ENCODE assay signal across 19 cellular contexts in the genomic region with DNA sequence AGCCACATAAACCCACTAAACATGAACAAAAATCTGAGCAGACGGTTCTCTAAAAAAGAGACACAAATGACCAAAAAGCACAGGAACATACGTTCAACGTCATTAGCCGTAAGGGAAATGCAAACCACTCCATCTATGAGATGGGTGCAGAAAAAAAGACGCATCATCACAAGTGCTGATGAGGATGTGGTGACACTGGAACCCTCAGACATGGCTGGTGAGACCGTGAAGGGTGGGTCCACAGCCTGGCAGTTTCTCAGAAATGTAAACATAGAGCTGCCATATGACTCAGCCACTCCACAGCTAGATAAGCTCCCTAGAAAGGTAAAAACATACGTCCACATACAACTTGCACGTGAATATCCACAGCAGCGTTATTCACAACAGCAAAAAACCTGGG. TPM values are rescaled to one million over a fixed set of nuclear protein-coding genes. Genes with fewer than 3 reads are reported as not detected.
A peak's percentile ranks its signal among the peaks of the same experiment; 100 is the strongest.
DNase-seq lines count a peak whose midpoint lies in the region; ATAC-seq, FAIRE-seq and TF ChIP-seq lines count a peak whose summit lies in the region.
"Had no signal": no experiment of that assay in that cellular context is flagged by ENCODE, and none has a peak within 500 bp of the region (broad histone marks: within the 10 kb centered on the region; RNA-seq: fewer than 3 reads in every experiment).

No MANE protein-coding gene starts in this region.

- POLR2A ChIA-PET in HepG2 (lab: Yijun Ruan, JAX): no interaction called here

- no peaks in the 10 kb centered on the region for H3K27me3 ChIP-seq in HepG2 (ENCODE audit: control insufficient read depth in 1 of 2, insufficient read depth in 2 of 2, low read length in 2 of 2)
- H3K27me3 ChIP-seq in right lobe of liver: no peaks in the 10 kb centered on the region
- H3K27me3 ChIP-seq in right atrium auricular region: no peaks in the 10 kb centered on the region

- 98% methylated on average over 9 of the region's 9 CpGs for WGBS in HepG2 (ENCODE audit: low lambda C conversion rate)
- 95% methylated on average over 9 of the region's 9 CpGs for WGBS in right lobe of liver (ENCODE audit: insufficient coverage, low coverage, low lambda C conversion rate, missing lambda C conversion rate)

- BruUV-seq in HepG2 (replicated peaks; lab: Mats Ljungman, UMichigan): no TSS peak

- CTCF ChIA-PET in HepG2 (lab: Yijun Ruan, JAX; ENCODE audit: low intra/inter-chr PET ratio, low total read pairs): no interaction called here

- H3K9me3 ChIP-seq in HepG2 (ENCODE audit: low read length) (no peaks in the 10 kb centered on the region), right lobe of liver (no peaks in the 10 kb centered on the region), right atrium auricular region (no peaks in the 10 kb centered on the region)
- H3K9me3 ChIP-seq: A549, Caco-2 had no signal

- ATAC-seq in HepG2: no peak
- no peak for ATAC-seq in right lobe of liver
- ATAC-seq: A549, GM12878 had no signal

- H4K20me1 ChIP-seq in HepG2 (ENCODE audit: insufficient read depth, low read length): no peaks in the 10 kb centered on the region

- TF ChIP-seq RAD21 in HepG2 (CRISPR knock-in tag; IDR thresholded peaks at IDR 0.05): no peak

- H3K27ac ChIP-seq in HepG2 (ENCODE audit: extremely low read length, insufficient read depth, low read length) (no peak overlapping the region), right lobe of liver (no peak overlapping the region), substantia nigra (ENCODE audit: low read depth, low read length, poor library complexity, severe bottlenecking) (no peak overlapping the region), right atrium auricular region (no peak overlapping the region)
- H3K27ac ChIP-seq: 22Rv1, A549, C4-2B had no signal

- no peak overlapping the region for H3K9ac ChIP-seq in HepG2 (ENCODE audit: insufficient read depth, low read depth, low read length)

- H3K4me1 ChIP-seq in HepG2 (ENCODE audit: insufficient read depth, low read length) (peaks cover 30% of the 10 kb centered on the region), right lobe of liver (peaks cover 0 to 54% (median 9%) of the 10 kb centered on the region in 4 donors), right atrium auricular region (peaks cover 0 to 11% of the 10 kb centered on the region in 2 donors)
- H3K4me1 ChIP-seq: A549, HAP-1 had no signal

- in situ Hi-C loops in HepG2 (cut with HindIII; ENCODE audit: extremely low pct_ligation_motif_present, low pct_unique_long_range_greater_than_20kb): no loop called here

- H3K4me2 ChIP-seq in HepG2 (ENCODE audit: low read depth, low read length): no peak overlapping the region
- H3K4me2 ChIP-seq: A549 had no signal

- H2AFZ ChIP-seq in HepG2 (ENCODE audit: low read length): no peak overlapping the region

- H3K4me3 ChIP-seq in HepG2 (replicated peaks in 1 of 3; ENCODE audit: insufficient read depth in 1 of 3, low read depth in 2 of 3, low read length in 3 of 3): no peak overlapping the region
- no peak overlapping the region for H3K4me3 ChIP-seq in right lobe of liver
- H3K4me3 ChIP-seq in right atrium auricular region: no peak overlapping the region
- H3K4me3 ChIP-seq: A549, GM12878, HAP-1 had no signal

- intact Hi-C loops in HepG2 (cut with micrococcal nuclease; ENCODE audit: unreplicated experiment) (no loop called here), right lobe of liver (cut with DNase I) (no loop called here)

- TF ChIP-seq EP300 in HepG2 (IDR thresholded peaks at IDR 0.05; ENCODE audit: low read depth in 2 of 2, low read length in 2 of 2) (no peak), HepG2 (CRISPR knock-in tag; IDR thresholded peaks at IDR 0.05; ENCODE audit: borderline replicate concordance) (no peak)

- peaks cover 7 to 25% of the 10 kb centered on the region in 2 experiments for H3K36me3 ChIP-seq in HepG2 (replicated peaks in 1 of 2; ENCODE audit: control insufficient read depth in 1 of 2, insufficient read depth in 2 of 2, low read length in 2 of 2)
- H3K36me3 ChIP-seq in right lobe of liver: no peaks in the 10 kb centered on the region
- H3K36me3 ChIP-seq in right atrium auricular region: no peaks in the 10 kb centered on the region
- H3K36me3 ChIP-seq: HAP-1 had no signal

- peak; percentile 26 for DNase-seq in DMS53 (lab: John Stamatoyannopoulos, UW)
- no peak for DNase-seq in DMS53 treated with DMSO at 0.1 percent for 48 hours (lab: John Stamatoyannopoulos, UW; ENCODE audit: unreplicated experiment)
- DNase-seq in HepG2 (ENCODE audit: low spot score): no peak
- no peak for DNase-seq in right lobe of liver
- peak; percentile 8 for DNase-seq in mesenteric fat pad (ENCODE audit: low spot score)
- no peak for DNase-seq in substantia nigra (lab: John Stamatoyannopoulos, UW)
- DNase-seq in right atrium auricular region (ENCODE audit: low spot score): no peak
- DNase-seq: AML-193; Caco-2; CD4-positive, alpha-beta T cell; DMS79 treated with DMSO at 0.1 percent for 48 hours; IMR-90 had no signal

- no peak for TF ChIP-seq POLR2A in HepG2 (IDR thresholded peaks at IDR 0.05; ENCODE audit: insufficient read depth in 1 of 2, low read depth in 2 of 2, low read length in 2 of 2)
- TF ChIP-seq POLR2A in right lobe of liver (IDR thresholded peaks at IDR 0.05): no peak

- no peak for FAIRE-seq in HepG2 (lab: Jason Lieb, UNC)
- FAIRE-seq: A549, D721Med, GM12878 had no signal

- TF ChIP-seq CTCF in HepG2 (CRISPR knock-in tag; IDR thresholded peaks at IDR 0.05) (no peak), right lobe of liver (IDR thresholded peaks at IDR 0.05) (no peak), right atrium auricular region (IDR thresholded peaks at IDR 0.05) (no peak)

- peaks cover 92% of the 10 kb centered on the region for H3K79me2 ChIP-seq in HepG2 (ENCODE audit: insufficient read depth, low read length)

TF ChIP-seq in HepG2, 621 proteins besides CTCF, POLR2A, EP300 and RAD21 (continues in another document):
- TF ChIP-seq MAFK (conservative IDR thresholded peaks at IDR 0.05 in 1 of 2, IDR thresholded peaks at IDR 0.05 in 1 of 2; ENCODE audit: low read length in 2 of 2) (no peak), AKAP8 (CRISPR knock-in tag; IDR thresholded peaks at IDR 0.05) (no peak), BHLHE40 (IDR thresholded peaks at IDR 0.05; ENCODE audit: low read length) (no peak), DR1 (CRISPR knock-in tag; IDR thresholded peaks at IDR 0.05) (no peak), ZNF44 (CRISPR knock-in tag; IDR thresholded peaks at IDR 0.05) (no peak), KLF16 (CRISPR knock-in tag; IDR thresholded peaks at IDR 0.05) (no peak)
- TF ChIP-seq, protein P1, sequence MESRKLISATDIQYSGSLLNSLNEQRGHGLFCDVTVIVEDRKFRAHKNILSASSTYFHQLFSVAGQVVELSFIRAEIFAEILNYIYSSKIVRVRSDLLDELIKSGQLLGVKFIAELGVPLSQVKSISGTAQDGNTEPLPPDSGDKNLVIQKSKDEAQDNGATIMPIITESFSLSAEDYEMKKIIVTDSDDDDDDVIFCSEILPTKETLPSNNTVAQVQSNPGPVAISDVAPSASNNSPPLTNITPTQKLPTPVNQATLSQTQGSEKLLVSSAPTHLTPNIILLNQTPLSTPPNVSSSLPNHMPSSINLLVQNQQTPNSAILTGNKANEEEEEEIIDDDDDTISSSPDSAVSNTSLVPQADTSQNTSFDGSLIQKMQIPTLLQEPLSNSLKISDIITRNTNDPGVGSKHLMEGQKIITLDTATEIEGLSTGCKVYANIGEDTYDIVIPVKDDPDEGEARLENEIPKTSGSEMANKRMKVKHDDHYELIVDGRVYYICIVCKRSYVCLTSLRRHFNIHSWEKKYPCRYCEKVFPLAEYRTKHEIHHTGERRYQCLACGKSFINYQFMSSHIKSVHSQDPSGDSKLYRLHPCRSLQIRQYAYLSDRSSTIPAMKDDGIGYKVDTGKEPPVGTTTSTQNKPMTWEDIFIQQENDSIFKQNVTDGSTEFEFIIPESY (CRISPR knock-in tag; IDR thresholded peaks at IDR 0.05): peak; percentile 47; the same call in 1 of the 2 replicates
- TF ChIP-seq, protein P2, sequence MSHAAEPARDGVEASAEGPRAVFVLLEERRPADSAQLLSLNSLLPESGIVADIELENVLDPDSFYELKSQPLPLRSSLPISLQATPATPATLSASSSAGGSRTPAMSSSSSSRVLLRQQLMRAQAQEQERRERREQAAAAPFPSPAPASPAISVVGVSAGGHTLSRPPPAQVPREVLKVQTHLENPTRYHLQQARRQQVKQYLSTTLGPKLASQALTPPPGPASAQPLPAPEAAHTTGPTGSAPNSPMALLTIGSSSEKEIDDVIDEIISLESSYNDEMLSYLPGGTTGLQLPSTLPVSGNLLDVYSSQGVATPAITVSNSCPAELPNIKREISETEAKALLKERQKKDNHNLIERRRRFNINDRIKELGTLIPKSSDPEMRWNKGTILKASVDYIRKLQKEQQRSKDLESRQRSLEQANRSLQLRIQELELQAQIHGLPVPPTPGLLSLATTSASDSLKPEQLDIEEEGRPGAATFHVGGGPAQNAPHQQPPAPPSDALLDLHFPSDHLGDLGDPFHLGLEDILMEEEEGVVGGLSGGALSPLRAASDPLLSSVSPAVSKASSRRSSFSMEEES (CRISPR knock-in tag; IDR thresholded peaks at IDR 0.05): no peak

RNA-seq across cellular contexts. Expression of a gene that starts 23.3 kb away (rescaled TPM):
- total RNA-seq in HepG2 (2016; rRNA removed; fragmentation: Illumina TruSeq; extraction: Trizol) (42.5 and 56.5 TPM in 2 replicates), right lobe of liver (100 to 1,000 TPM; 165 to 218 (median 207) TPM), mesenteric fat pad (16.9 TPM), right atrium auricular region (10 to 100 TPM; 14.4 to 19.9 TPM)
- total RNA-seq in HepG2 (2016; cell fraction: cytosol; rRNA removed; fragmentation: Illumina TruSeq; extraction: Trizol; ENCODE audit: low read depth): 71.9 and 81.0 TPM in 2 replicates
- 34.4 and 55.2 TPM in 2 replicates for total RNA-seq in HepG2 (2016; cell fraction: insoluble cytoplasmic fraction; rRNA removed; fragmentation: Illumina TruSeq; extraction: Trizol)
- total RNA-seq in HepG2 (2016; cell fraction: membrane; rRNA removed; fragmentation: Illumina TruSeq; extraction: Trizol): 69.6 and 77.5 TPM in 2 replicates
- 66.0 and 74.7 TPM in 2 replicates for total RNA-seq in HepG2 (2016; cell fraction: nucleus; rRNA removed; fragmentation: Illumina TruSeq; extraction: Trizol)
- 155 and 208 TPM in 2 replicates for polyA plus RNA-seq in HepG2 (2011; rRNA removed)
- polyA plus RNA-seq in HepG2 (2011; cell fraction: cytosol; rRNA removed): 113 and 150 TPM in 2 replicates
- 207 and 256 TPM in 2 replicates for polyA plus RNA-seq in HepG2 (2011; cell fraction: nucleus; rRNA removed)
- 61.3 and 94.3 TPM in 2 replicates for polyA plus RNA-seq in HepG2 (2012)
- polyA plus RNA-seq in HepG2 (2016; cell fraction: cytosol; fragmentation: Illumina TruSeq; extraction: Trizol; ENCODE audit: low read depth): 28.0 and 30.8 TPM in 2 replicates
- 34.4 and 44.9 TPM in 2 replicates for polyA plus RNA-seq in HepG2 (2016; cell fraction: insoluble cytoplasmic fraction; fragmentation: Illumina TruSeq; extraction: Trizol; ENCODE audit: low read depth)
- polyA plus RNA-seq in HepG2 (2016; cell fraction: membrane; fragmentation: Illumina TruSeq; extraction: Trizol; ENCODE audit: low read depth): 53.8 and 67.9 TPM in 2 replicates
- polyA plus RNA-seq in HepG2 (2016; cell fraction: nucleus; fragmentation: Illumina TruSeq; extraction: Trizol; ENCODE audit: insufficient read depth, low read depth): 84.3 and 88.3 TPM in 2 replicates
- 65.0 and 447 TPM in 2 replicates for polyA minus RNA-seq in HepG2 (2011; rRNA and poly(A)+ RNA removed; ENCODE audit: low replicate concordance)
- polyA minus RNA-seq in HepG2 (2011; cell fraction: cytosol; rRNA and poly(A)+ RNA removed): 126 and 149 TPM in 2 replicates
- polyA minus RNA-seq in HepG2 (2011; cell fraction: nucleus; rRNA and poly(A)+ RNA removed): 126 and 142 TPM in 2 replicates
- total RNA-seq: H4, IMR-90 had no signal
- polyA plus RNA-seq: IMR-90 had no signal

Comparison
In these comparisons a context has a peak if more than half of its experiments do, and no peak if none do; other contexts are left out.
1. DNase-seq: peak in DMS53 (single experiment) and mesenteric fat pad (single experiment); none in DMS53 treated with DMSO at 0.1 percent for 48 hours (single experiment), HepG2 (single experiment), right lobe of liver (0 of 3), substantia nigra (0 of 49) and right atrium auricular region (single experiment).